Comparison of ENCODE assay signal across 17 cellular contexts in the genomic region with DNA sequence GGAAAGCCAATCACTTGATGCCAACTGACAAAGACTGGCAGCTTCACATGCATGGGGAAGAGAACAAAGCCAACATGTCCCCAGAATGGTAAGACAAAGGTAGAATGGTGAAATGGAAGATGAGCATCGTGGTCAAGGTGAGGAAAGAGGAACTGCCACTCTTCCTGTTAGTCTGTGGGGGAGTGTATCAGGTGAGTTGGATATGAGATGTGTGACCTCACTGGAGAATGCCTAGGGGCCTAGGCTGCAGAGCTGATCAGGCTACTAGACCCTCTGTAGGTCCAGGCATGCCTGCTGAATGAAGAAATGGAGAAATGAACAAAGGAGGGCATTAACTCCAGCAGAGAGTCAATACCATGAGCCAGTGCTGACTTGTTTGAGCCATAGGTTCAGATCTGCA.
A peak's percentile ranks its signal among the peaks of the same experiment; 100 is the strongest.
DNase-seq lines count a peak whose midpoint lies in the region; ATAC-seq, FAIRE-seq and TF ChIP-seq lines count a peak whose summit lies in the region.
"Had no signal": no experiment of that assay in that cellular context is flagged by ENCODE, and none has a peak within 500 bp of the region (broad histone marks: within the 10 kb centered on the region; RNA-seq: fewer than 3 reads in every experiment).

No MANE protein-coding gene starts in this region.

- H3K9ac ChIP-seq in PC-3 (ENCODE audit: low read length): no peak overlapping the region

- peak overlapping the region; percentile 19; the same call in 1 of the 2 replicates for H3K4me2 ChIP-seq in PC-3 (ENCODE audit: low read length)

- peaks cover 35% of the 10 kb centered on the region for H3K4me1 ChIP-seq in PC-3 (ENCODE audit: insufficient read depth, low read length)
- H3K4me1 ChIP-seq in sigmoid colon: peaks cover 0 to 22% (median 21%) of the 10 kb centered on the region in 4 donors

- intact Hi-C loops in PC-3 (cut with micrococcal nuclease): no loop called here
- intact Hi-C loops in sigmoid colon (cut with DNase I): loop anchor here (10.0 kb wide), 1 partner anchor 381 kb away; the partner anchor contains the start of gene NIPBL

- no peak for FAIRE-seq in bronchial epithelial cell (lab: Jason Lieb, UNC)
- FAIRE-seq: A204.1, D721Med had no signal

- TF ChIP-seq POLR2A in sigmoid colon (IDR thresholded peaks at IDR 0.05): no peak

- no TSS peak for BruUV-seq in PC-3 (replicated peaks; lab: Mats Ljungman, UMichigan)

- H3K27me3 ChIP-seq in PC-3 (ENCODE audit: low read length) (no peaks in the 10 kb centered on the region), bronchial epithelial cell (ENCODE audit: control insufficient read depth, insufficient read depth, low read length) (no peaks in the 10 kb centered on the region), sigmoid colon (no peaks in the 10 kb centered on the region)

- H2AFZ ChIP-seq in PC-3 (ENCODE audit: low read length): no peak overlapping the region

- H4K20me1 ChIP-seq in PC-3 (ENCODE audit: low read length): no peaks in the 10 kb centered on the region

- POLR2A ChIA-PET in PC-3 (lab: Charles Lee; ENCODE audit: unreplicated experiment): no interaction called here

- H3F3A ChIP-seq in PC-3 (ENCODE audit: low read length, unreplicated experiment): no peaks in the 10 kb centered on the region

- H3K79me2 ChIP-seq in PC-3 (ENCODE audit: low read length): no peaks in the 10 kb centered on the region

- TF ChIP-seq EP300 in sigmoid colon (IDR thresholded peaks at IDR 0.05): no peak

- H3K9me3 ChIP-seq in PC-3 (ENCODE audit: low read length): no peaks in the 10 kb centered on the region
- H3K9me3 ChIP-seq in sigmoid colon: no peaks in the 10 kb centered on the region

- no peaks in the 10 kb centered on the region for H3K9me2 ChIP-seq in PC-3 (replicated peaks; ENCODE audit: low read length)

- CTCF ChIA-PET in PC-3 (lab: Charles Lee): no interaction called here

- DNase-seq in PC-3: no peak
- peak; percentile 61 for DNase-seq in bronchial epithelial cell (ENCODE audit: low read depth)
- no peak for DNase-seq in sigmoid colon
- DNase-seq: CD8-positive, alpha-beta T cell; COR-L47; DMS153; DND-41; GDM1; HFFc6; KG1 had no signal

- no peak for TF ChIP-seq CTCF in PC-3 (conservative IDR thresholded peaks at IDR 0.05; ENCODE audit: low read depth, low read length)
- no peak for TF ChIP-seq CTCF in bronchial epithelial cell (IDR thresholded peaks at IDR 0.05; ENCODE audit: insufficient read depth, low read length, severe bottlenecking)
- no peak for TF ChIP-seq CTCF in sigmoid colon (IDR thresholded peaks at IDR 0.05)

- WGBS in sigmoid colon, 2 donors: 33 to 75% methylated on average over 1 of the region's 1 CpG

- H3K4me3 ChIP-seq in PC-3 (ENCODE audit: low read length) (no peak overlapping the region), bronchial epithelial cell (ENCODE audit: low read depth, low read length) (no peak overlapping the region), sigmoid colon (no peak overlapping the region)

- ATAC-seq in PC-3 (no peak), esophagus mucosa (peak; percentile 20), HG02884 (IDR thresholded peaks at IDR 0.05; ENCODE audit: unreplicated experiment) (no peak), GM19328 (IDR thresholded peaks at IDR 0.05; ENCODE audit: unreplicated experiment) (no peak), GM21360 (IDR thresholded peaks at IDR 0.05; ENCODE audit: unreplicated experiment) (no peak)
- ATAC-seq: CD8-positive, alpha-beta T cell had no signal

- peak overlapping the region; percentile 65 for H3K27ac ChIP-seq in PC-3 (ENCODE audit: low read length)
- peak overlapping the region in 3 of 4 donors; percentile 67 to 78 (median 70) for H3K27ac ChIP-seq in sigmoid colon
- H3K27ac ChIP-seq: HL-60 had no signal

- no peaks in the 10 kb centered on the region for H3K36me3 ChIP-seq in PC-3 (ENCODE audit: low read depth, low read length)
- H3K36me3 ChIP-seq in bronchial epithelial cell (ENCODE audit: control insufficient read depth, insufficient read depth, low read length): no peaks in the 10 kb centered on the region
- no peaks in the 10 kb centered on the region for H3K36me3 ChIP-seq in sigmoid colon
